In genomic region chr2:127879899-127880298, GRCh38 we compare ENCODE assay signal across 33 cellular contexts.
"Had no signal": no experiment of that assay in that cellular context is flagged by ENCODE, and none has a peak within 500 bp of the region (broad histone marks: within the 10 kb centered on the region; RNA-seq: fewer than 3 reads in every experiment).

No MANE protein-coding gene starts in this region.

- H3K4me3 ChIP-seq: ascending aorta, esophagus squamous epithelium, gastroesophageal sphincter, heart right ventricle, hepatocyte had no signal

- H3K4me2 ChIP-seq: hepatocyte had no signal

- H3K27me3 ChIP-seq: ascending aorta, esophagus squamous epithelium, gastroesophageal sphincter, heart right ventricle, hepatocyte had no signal

- H2AFZ ChIP-seq: hepatocyte had no signal

- DNase-seq: activated CD4-positive, alpha-beta memory T cell treated with anti-CD3 and anti-CD28 coated beads, Interleukin-2, amount 10 ng/mL, durations not matched to agents 7 days and 5 days; activated CD4-positive, alpha-beta T cell treated with anti-CD3 and anti-CD28 coated beads for 4 hours; activated CD4-positive, alpha-beta T cell treated with anti-CD3 and anti-CD28 coated beads, Interleukin-2, amount 50 U/mL, for 1 hour; activated CD4-positive, CD25-positive, alpha-beta regulatory T cell; activated CD4-positive, CD25-positive, alpha-beta regulatory T cell treated with anti-CD3 and anti-CD28 coated beads, Interleukin-2, amount 50 U/mL, for 72 hours; activated CD8-positive, alpha-beta memory T cell treated with anti-CD3 and anti-CD28 coated beads, Interleukin-2, amount 50 U/mL, for 48 hours; activated gamma-delta T cell; activated naive CD4-positive, alpha-beta T cell; activated naive CD4-positive, alpha-beta T cell treated with anti-CD3 and anti-CD28 coated beads, Interleukin-2, amount 10 ng/mL, durations not matched to agents 7 days and 5 days; activated naive CD8-positive, alpha-beta T cell treated with anti-CD3 and anti-CD28 coated beads, Interleukin-2, amount 10 ng/mL, durations not matched to agents 7 days and 5 days; activated T-cell treated with anti-CD3 and anti-CD28 coated beads for 4 hours; activated T-cell treated with anti-CD3 and anti-CD28 coated beads, Interleukin-2, amount 50 U/mL, for 24 hours; activated T-cell treated with anti-CD3 and anti-CD28 coated beads, Interleukin-2, amount 50 U/mL, for 72 hours; cortex of kidney; dermis blood vessel endothelial cell; effector CD4-positive, alpha-beta T cell; effector memory CD8-positive, alpha-beta T cell; erythroblast; esophagus squamous epithelium; foreskin melanocyte; heart right ventricle; T-helper 1 cell; T-helper 17 cell; T1000; WERI-Rb-1 had no signal

- FAIRE-seq: bronchial epithelial cell, colon had no signal

- H3K9me3 ChIP-seq: ascending aorta, esophagus squamous epithelium, gastroesophageal sphincter, heart right ventricle had no signal

- H3K9me3 Mint-ChIP-seq: activated CD4-positive, alpha-beta memory T cell treated with anti-CD3 and anti-CD28 coated beads, Interleukin-2, amount 10 ng/mL, durations not matched to agents 7 days and 5 days; activated naive CD4-positive, alpha-beta T cell treated with anti-CD3 and anti-CD28 coated beads, Interleukin-2, amount 10 ng/mL, durations not matched to agents 7 days and 5 days; activated naive CD4-positive, alpha-beta T cell treated with anti-CD3 and anti-CD28 coated beads, Interleukin-2, amount 50 U/mL, for 72 hours; activated naive CD8-positive, alpha-beta T cell treated with anti-CD3 and anti-CD28 coated beads, Interleukin-2, amount 10 ng/mL, durations not matched to agents 7 days and 5 days; activated T-cell treated with anti-CD3 and anti-CD28 coated beads, Interleukin-2, amount 50 U/mL, for 24 hours; activated T-cell treated with anti-CD3 and anti-CD28 coated beads, Interleukin-2, amount 50 U/mL, for 72 hours; brain; effector memory CD8-positive, alpha-beta T cell; T-helper 2 cell treated with Interferon-gamma antibody and Interleukin-4, amounts not matched to agents 5 μg/mL and 100 μg/mL, for 36 hours had no signal

- ATAC-seq: activated naive CD4-positive, alpha-beta T cell treated with anti-CD3 and anti-CD28 coated beads, Interleukin-2, amount 50 U/mL, for 72 hours; activated T-cell treated with anti-CD3 and anti-CD28 coated beads, Interleukin-2, amount 50 U/mL, for 72 hours; effector memory CD8-positive, alpha-beta T cell; gastroesophageal sphincter; heart right ventricle; T-helper 17 cell had no signal

- H3K27ac Mint-ChIP-seq: activated CD4-positive, alpha-beta memory T cell treated with anti-CD3 and anti-CD28 coated beads, Interleukin-2, amount 10 ng/mL, durations not matched to agents 7 days and 5 days; activated naive CD8-positive, alpha-beta T cell treated with anti-CD3 and anti-CD28 coated beads, Interleukin-2, amount 10 ng/mL, durations not matched to agents 7 days and 5 days; activated T-cell treated with anti-CD3 and anti-CD28 coated beads, Interleukin-2, amount 50 U/mL, for 72 hours; T-helper 2 cell treated with Interferon-gamma antibody and Interleukin-4, amounts not matched to agents 5 μg/mL and 100 μg/mL, for 36 hours had no signal

- H3K27ac ChIP-seq: ascending aorta, esophagus squamous epithelium, gastroesophageal sphincter, heart right ventricle, hepatocyte, WERI-Rb-1 had no signal

- H3K27me3 Mint-ChIP-seq: activated CD4-positive, alpha-beta memory T cell treated with anti-CD3 and anti-CD28 coated beads, Interleukin-2, amount 10 ng/mL, durations not matched to agents 7 days and 5 days; activated naive CD4-positive, alpha-beta T cell treated with anti-CD3 and anti-CD28 coated beads, Interleukin-2, amount 10 ng/mL, durations not matched to agents 7 days and 5 days; activated naive CD8-positive, alpha-beta T cell treated with anti-CD3 and anti-CD28 coated beads, Interleukin-2, amount 10 ng/mL, durations not matched to agents 7 days and 5 days; activated T-cell treated with anti-CD3 and anti-CD28 coated beads, Interleukin-2, amount 50 U/mL, for 24 hours; brain; effector memory CD8-positive, alpha-beta T cell; T-helper 17 cell had no signal

- H3K4me3 Mint-ChIP-seq: activated CD4-positive, alpha-beta memory T cell treated with anti-CD3 and anti-CD28 coated beads, Interleukin-2, amount 10 ng/mL, durations not matched to agents 7 days and 5 days; activated naive CD4-positive, alpha-beta T cell treated with anti-CD3 and anti-CD28 coated beads, Interleukin-2, amount 10 ng/mL, durations not matched to agents 7 days and 5 days; activated naive CD8-positive, alpha-beta T cell treated with anti-CD3 and anti-CD28 coated beads, Interleukin-2, amount 10 ng/mL, durations not matched to agents 7 days and 5 days; activated T-cell treated with anti-CD3 and anti-CD28 coated beads, Interleukin-2, amount 50 U/mL, for 24 hours; activated T-cell treated with anti-CD3 and anti-CD28 coated beads, Interleukin-2, amount 50 U/mL, for 72 hours; brain; effector memory CD8-positive, alpha-beta T cell; T-helper 17 cell; T-helper 2 cell treated with Interferon-gamma antibody and Interleukin-4, amounts not matched to agents 5 μg/mL and 100 μg/mL, for 36 hours had no signal
